ENCODE assay signal across 24 cellular contexts in the genomic region with DNA sequence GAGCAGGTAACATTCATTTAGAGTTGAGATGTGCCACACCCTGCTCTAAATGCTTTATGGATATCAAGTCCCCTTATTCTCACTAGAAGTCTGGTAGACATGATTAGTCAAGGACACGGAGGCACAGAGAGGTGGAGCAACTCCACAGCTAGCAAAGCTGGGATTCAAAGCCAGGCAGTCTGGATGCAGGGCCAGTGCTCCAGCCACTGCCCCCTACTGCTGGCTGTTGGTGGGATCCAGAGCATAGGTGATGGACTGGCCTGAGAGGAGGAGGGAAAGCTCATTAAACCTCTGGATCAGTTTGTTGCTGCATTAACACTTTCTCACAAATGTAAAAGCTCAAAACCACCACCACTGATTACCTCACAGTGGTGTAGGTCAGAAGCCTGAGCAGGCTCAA. TPM values are rescaled to one million over a fixed set of nuclear protein-coding genes. Genes with fewer than 3 reads are reported as not detected.
DNase-seq lines count a peak whose midpoint lies in the region; ATAC-seq, FAIRE-seq and TF ChIP-seq lines count a peak whose summit lies in the region.
"Had no signal": no experiment of that assay in that cellular context is flagged by ENCODE, and none has a peak within 500 bp of the region (broad histone marks: within the 10 kb centered on the region; RNA-seq: fewer than 3 reads in every experiment).

No MANE protein-coding gene starts in this region.

- H3K27me3 ChIP-seq in left ventricle myocardium inferior (ENCODE audit: low read depth) = no peaks in the 10 kb centered on the region
- no peaks in the 10 kb centered on the region for H3K27me3 ChIP-seq in right atrium auricular region
- H3K27me3 ChIP-seq: foreskin keratinocyte had no signal

- no peak overlapping the region for H3K4me3 Mint-ChIP-seq in WTC11
- H3K4me3 Mint-ChIP-seq: activated CD4-positive, alpha-beta memory T cell treated with anti-CD3 and anti-CD28 coated beads for 36 hours; T-helper 17 cell had no signal

- H3K4me1 Mint-ChIP-seq in WTC11 = no peaks in the 10 kb centered on the region

- peaks cover 70% of the 10 kb centered on the region for H3K27me3 Mint-ChIP-seq in WTC11 (ENCODE audit: low read depth)
- H3K27me3 Mint-ChIP-seq: activated CD4-positive, alpha-beta memory T cell treated with anti-CD3 and anti-CD28 coated beads for 36 hours; T-helper 17 cell had no signal

- no peaks in the 10 kb centered on the region for H3K9me3 Mint-ChIP-seq in WTC11
- H3K9me3 Mint-ChIP-seq: activated CD4-positive, alpha-beta memory T cell treated with anti-CD3 and anti-CD28 coated beads for 36 hours; immature natural killer cell had no signal

- H3K36me3 ChIP-seq in left ventricle myocardium inferior (peaks cover 46% of the 10 kb centered on the region), right atrium auricular region (peaks cover 43% of the 10 kb centered on the region)
- H3K36me3 ChIP-seq: prostate gland had no signal

- DNase-seq in left ventricle myocardium inferior (no peak), right atrium auricular region (ENCODE audit: low spot score) (no peak), WTC11 (ENCODE audit: low spot score) (no peak), fibroblast of the aortic adventitia (ENCODE audit: low read depth) (no peak), RCC 7860 (ENCODE audit: low spot score) (no peak), Kasumi-1 (lab: John Stamatoyannopoulos, UW) (no peak)
- DNase-seq in NK-92 treated with Interleukin-12 subunit alpha and Interleukin-12 subunit beta, amount 100 ng/mL, for 24 hours (lab: John Stamatoyannopoulos, UW) = no peak
- DNase-seq: ACHN; activated CD4-positive, alpha-beta memory T cell treated with anti-CD3 and anti-CD28 coated beads for 36 hours; activated gamma-delta T cell treated with Interleukin-2 at 50 U/mL for 16 hours; activated T-cell treated with anti-CD3 and anti-CD28 coated beads for 4 hours; caudate nucleus; foreskin keratinocyte; immature natural killer cell; NCI-H1092; NCI-H2029; NCI-H345; NCI-H774; SIG-M5; T-helper 17 cell had no signal

- no peak overlapping the region for H3K4me3 ChIP-seq in left ventricle myocardium inferior
- H3K4me3 ChIP-seq in right atrium auricular region = no peak overlapping the region
- H3K4me3 ChIP-seq in fibroblast of the aortic adventitia (ENCODE audit: low read depth, low read length) = no peak overlapping the region
- H3K4me3 ChIP-seq: HAP-1, prostate gland had no signal

- CTCF ChIA-PET in WTC11 (lab: Charles Lee) = interaction anchor here (1.0 kb wide), 1 partner anchor 128 kb away, joined by 5 read pairs; no protein-coding TSS in a partner anchor

- H3K27ac Mint-ChIP-seq in WTC11 = no peak overlapping the region
- H3K27ac Mint-ChIP-seq: activated CD4-positive, alpha-beta memory T cell treated with anti-CD3 and anti-CD28 coated beads for 36 hours; T-helper 17 cell had no signal

- H3K4me1 ChIP-seq in left ventricle myocardium inferior (peaks cover 10% of the 10 kb centered on the region), right atrium auricular region (peaks cover 0 to 5% of the 10 kb centered on the region in 2 donors)
- H3K4me1 ChIP-seq: foreskin keratinocyte, HAP-1, prostate gland had no signal

- TF ChIP-seq CTCF in left ventricle myocardium inferior (IDR thresholded peaks at IDR 0.05; ENCODE audit: borderline replicate concordance) = peak; percentile 18
- TF ChIP-seq CTCF in right atrium auricular region (IDR thresholded peaks at IDR 0.05) = peak in 1 of 2 donors; percentile 9
- TF ChIP-seq CTCF in WTC11 (IDR thresholded peaks at IDR 0.05) = no peak
- peak; percentile 7 for TF ChIP-seq CTCF in fibroblast of the aortic adventitia (IDR thresholded peaks at IDR 0.05; ENCODE audit: insufficient read depth, low read length)

- H3K9me3 ChIP-seq in left ventricle myocardium inferior (replicated peaks) (no peaks in the 10 kb centered on the region), right atrium auricular region (no peaks in the 10 kb centered on the region)
- H3K9me3 ChIP-seq: HAP-1, prostate gland had no signal

- POLR2A ChIA-PET in WTC11 (lab: Charles Lee) = no interaction called here

- peak; percentile 75; the same call in 1 of the 2 replicates for ATAC-seq in WTC11
- ATAC-seq in GM21447 (IDR thresholded peaks at IDR 0.05; ENCODE audit: unreplicated experiment) = no peak
- ATAC-seq: foreskin keratinocyte, T-helper 17 cell had no signal

- no peak for FAIRE-seq in RCC 7860 (lab: Jason Lieb, UNC)

- no peaks in the 10 kb centered on the region for H3K36me3 Mint-ChIP-seq in WTC11

- intact Hi-C loops in left ventricle myocardium inferior (cut with micrococcal nuclease) = no loop called here

- no peak overlapping the region for H3K27ac ChIP-seq in left ventricle myocardium inferior (replicated peaks)
- H3K27ac ChIP-seq in right atrium auricular region = no peak overlapping the region
- H3K27ac ChIP-seq: C4-2B, foreskin keratinocyte, prostate gland had no signal

TF ChIP-seq in WTC11, 78 proteins besides CTCF, POLR2A, EP300 and RAD21:
- TF ChIP-seq SOX15 (CRISPR knock-in tag; IDR thresholded peaks at IDR 0.05) = no peak
- TF ChIP-seq CREM (CRISPR knock-in tag; IDR thresholded peaks at IDR 0.05) = no peak
- no peak for TF ChIP-seq JUN (CRISPR knock-in tag; IDR thresholded peaks at IDR 0.05)
- TF ChIP-seq, protein P1, sequence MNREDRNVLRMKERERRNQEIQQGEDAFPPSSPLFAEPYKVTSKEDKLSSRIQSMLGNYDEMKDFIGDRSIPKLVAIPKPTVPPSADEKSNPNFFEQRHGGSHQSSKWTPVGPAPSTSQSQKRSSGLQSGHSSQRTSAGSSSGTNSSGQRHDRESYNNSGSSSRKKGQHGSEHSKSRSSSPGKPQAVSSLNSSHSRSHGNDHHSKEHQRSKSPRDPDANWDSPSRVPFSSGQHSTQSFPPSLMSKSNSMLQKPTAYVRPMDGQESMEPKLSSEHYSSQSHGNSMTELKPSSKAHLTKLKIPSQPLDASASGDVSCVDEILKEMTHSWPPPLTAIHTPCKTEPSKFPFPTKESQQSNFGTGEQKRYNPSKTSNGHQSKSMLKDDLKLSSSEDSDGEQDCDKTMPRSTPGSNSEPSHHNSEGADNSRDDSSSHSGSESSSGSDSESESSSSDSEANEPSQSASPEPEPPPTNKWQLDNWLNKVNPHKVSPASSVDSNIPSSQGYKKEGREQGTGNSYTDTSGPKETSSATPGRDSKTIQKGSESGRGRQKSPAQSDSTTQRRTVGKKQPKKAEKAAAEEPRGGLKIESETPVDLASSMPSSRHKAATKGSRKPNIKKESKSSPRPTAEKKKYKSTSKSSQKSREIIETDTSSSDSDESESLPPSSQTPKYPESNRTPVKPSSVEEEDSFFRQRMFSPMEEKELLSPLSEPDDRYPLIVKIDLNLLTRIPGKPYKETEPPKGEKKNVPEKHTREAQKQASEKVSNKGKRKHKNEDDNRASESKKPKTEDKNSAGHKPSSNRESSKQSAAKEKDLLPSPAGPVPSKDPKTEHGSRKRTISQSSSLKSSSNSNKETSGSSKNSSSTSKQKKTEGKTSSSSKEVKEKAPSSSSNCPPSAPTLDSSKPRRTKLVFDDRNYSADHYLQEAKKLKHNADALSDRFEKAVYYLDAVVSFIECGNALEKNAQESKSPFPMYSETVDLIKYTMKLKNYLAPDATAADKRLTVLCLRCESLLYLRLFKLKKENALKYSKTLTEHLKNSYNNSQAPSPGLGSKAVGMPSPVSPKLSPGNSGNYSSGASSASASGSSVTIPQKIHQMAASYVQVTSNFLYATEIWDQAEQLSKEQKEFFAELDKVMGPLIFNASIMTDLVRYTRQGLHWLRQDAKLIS (CRISPR knock-in tag; IDR thresholded peaks at IDR 0.05; ENCODE audit: borderline replicate concordance) = no peak
- TF ChIP-seq OVOL2 (CRISPR knock-in tag; IDR thresholded peaks at IDR 0.05; ENCODE audit: borderline replicate concordance) = no peak
- no peak for TF ChIP-seq ZNF263 (CRISPR knock-in tag; IDR thresholded peaks at IDR 0.05; ENCODE audit: low read depth)
- no peak for TF ChIP-seq ETV6 (CRISPR knock-in tag; IDR thresholded peaks at IDR 0.05)
- no peak for TF ChIP-seq HMGA2 (CRISPR knock-in tag; IDR thresholded peaks at IDR 0.05)
- TF ChIP-seq, protein P2, sequence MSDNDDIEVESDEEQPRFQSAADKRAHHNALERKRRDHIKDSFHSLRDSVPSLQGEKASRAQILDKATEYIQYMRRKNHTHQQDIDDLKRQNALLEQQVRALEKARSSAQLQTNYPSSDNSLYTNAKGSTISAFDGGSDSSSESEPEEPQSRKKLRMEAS (CRISPR knock-in tag; IDR thresholded peaks at IDR 0.05) = no peak
- no peak for TF ChIP-seq NFYB (CRISPR knock-in tag; conservative IDR thresholded peaks at IDR 0.05; ENCODE audit: low read depth)
- TF ChIP-seq TP53 (CRISPR knock-in tag; IDR thresholded peaks at IDR 0.05) = no peak
- TF ChIP-seq, protein P3, sequence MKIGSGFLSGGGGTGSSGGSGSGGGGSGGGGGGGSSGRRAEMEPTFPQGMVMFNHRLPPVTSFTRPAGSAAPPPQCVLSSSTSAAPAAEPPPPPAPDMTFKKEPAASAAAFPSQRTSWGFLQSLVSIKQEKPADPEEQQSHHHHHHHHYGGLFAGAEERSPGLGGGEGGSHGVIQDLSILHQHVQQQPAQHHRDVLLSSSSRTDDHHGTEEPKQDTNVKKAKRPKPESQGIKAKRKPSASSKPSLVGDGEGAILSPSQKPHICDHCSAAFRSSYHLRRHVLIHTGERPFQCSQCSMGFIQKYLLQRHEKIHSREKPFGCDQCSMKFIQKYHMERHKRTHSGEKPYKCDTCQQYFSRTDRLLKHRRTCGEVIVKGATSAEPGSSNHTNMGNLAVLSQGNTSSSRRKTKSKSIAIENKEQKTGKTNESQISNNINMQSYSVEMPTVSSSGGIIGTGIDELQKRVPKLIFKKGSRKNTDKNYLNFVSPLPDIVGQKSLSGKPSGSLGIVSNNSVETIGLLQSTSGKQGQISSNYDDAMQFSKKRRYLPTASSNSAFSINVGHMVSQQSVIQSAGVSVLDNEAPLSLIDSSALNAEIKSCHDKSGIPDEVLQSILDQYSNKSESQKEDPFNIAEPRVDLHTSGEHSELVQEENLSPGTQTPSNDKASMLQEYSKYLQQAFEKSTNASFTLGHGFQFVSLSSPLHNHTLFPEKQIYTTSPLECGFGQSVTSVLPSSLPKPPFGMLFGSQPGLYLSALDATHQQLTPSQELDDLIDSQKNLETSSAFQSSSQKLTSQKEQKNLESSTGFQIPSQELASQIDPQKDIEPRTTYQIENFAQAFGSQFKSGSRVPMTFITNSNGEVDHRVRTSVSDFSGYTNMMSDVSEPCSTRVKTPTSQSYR (CRISPR knock-in tag; IDR thresholded peaks at IDR 0.05) = no peak

RNA-seq across cellular contexts. Expression of a gene that starts 22.6 kb away (rescaled TPM):
- total RNA-seq in left ventricle myocardium inferior (25.3 TPM), right atrium auricular region (10 to 100 TPM; 22.4 to 26.0 TPM), WTC11 (2021) (26.8 to 29.7 TPM (median 28.2 TPM) in 3 replicates), fibroblast of the aortic adventitia (ENCODE audit: low replicate concordance) (18.2 and 35.9 TPM in 2 replicates)

RNA-seq across cellular contexts. Expression of a gene that starts 43.1 kb away (rescaled TPM):
- total RNA-seq in left ventricle myocardium inferior = 112 TPM
- total RNA-seq in right atrium auricular region = 100 to 1,000 TPM in 1 of 2 donors, 10 to 100 TPM in 1; 73.3 to 129 TPM
- 11.0 to 18.0 TPM (median 12.7 TPM) in 3 replicates for total RNA-seq in WTC11 (2021)
- total RNA-seq in fibroblast of the aortic adventitia (ENCODE audit: low replicate concordance) = 387 and 831 TPM in 2 replicates
